ENCODE assay signal across 29 cellular contexts in the genomic region with DNA sequence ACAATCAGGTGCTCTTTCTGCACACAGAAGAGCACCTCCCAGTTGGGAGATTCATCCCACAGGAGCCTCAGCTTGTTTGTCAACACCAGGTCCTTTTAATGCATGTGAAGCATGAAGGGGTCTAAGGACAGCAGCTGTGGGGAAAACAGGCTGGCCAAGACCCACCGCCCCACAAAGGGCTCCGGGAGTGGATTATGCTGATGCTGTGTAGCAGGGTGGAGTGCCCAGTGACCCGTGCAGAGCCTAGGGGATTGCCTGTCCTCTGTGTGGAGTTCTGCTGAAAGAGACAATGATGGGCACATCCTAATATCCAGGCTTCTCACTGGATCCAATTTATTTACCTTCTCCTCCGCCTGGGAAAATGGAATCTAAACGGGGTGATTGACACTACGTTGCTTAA.
A peak's percentile ranks its signal among the peaks of the same experiment; 100 is the strongest.
DNase-seq lines count a peak whose midpoint lies in the region; ATAC-seq and TF ChIP-seq lines count a peak whose summit lies in the region.
"Had no signal": no experiment of that assay in that cellular context is flagged by ENCODE, and none has a peak within 500 bp of the region (broad histone marks: within the 10 kb centered on the region; RNA-seq: fewer than 3 reads in every experiment).

No MANE protein-coding gene starts in this region.

- peak overlapping the region in 3 of 7 donors; percentile 12 to 55 (median 45) for H3K4me3 Mint-ChIP-seq in CD8-positive, alpha-beta memory T cell
- no peak overlapping the region for H3K4me3 Mint-ChIP-seq in nephron progenitor cell
- H3K4me3 Mint-ChIP-seq: activated T-cell treated with anti-CD3 and anti-CD28 coated beads, Interleukin-2, amount 50 U/mL, for 4 hours; CD14-positive monocyte; HFFc6; type B pancreatic cell had no signal

- peaks cover 83 to 99% (median 95%) of the 10 kb centered on the region in 3 donors for H3K4me1 Mint-ChIP-seq in CD8-positive, alpha-beta memory T cell
- peaks cover 34% of the 10 kb centered on the region for H3K4me1 Mint-ChIP-seq in nephron progenitor cell

- CTCF ChIA-PET in CD8-positive, alpha-beta memory T cell (lab: Charles Lee): no interaction called here

- no peaks in the 10 kb centered on the region for H3K27me3 ChIP-seq in BE2C
- no peaks in the 10 kb centered on the region for H3K27me3 ChIP-seq in CD8-positive, alpha-beta memory T cell (ENCODE audit: insufficient read depth, low read length, poor library complexity, severe bottlenecking)
- no peaks in the 10 kb centered on the region for H3K27me3 ChIP-seq in ectodermal cell (ENCODE audit: control insufficient read depth, insufficient read depth, low read length, poor library complexity, severe bottlenecking)
- H3K27me3 ChIP-seq: breast epithelium, esophagus squamous epithelium, left lung, ovary had no signal

- TF ChIP-seq CTCF in BE2C (IDR thresholded peaks at IDR 0.05; ENCODE audit: low read depth, low read length): no peak
- TF ChIP-seq CTCF in nephron progenitor cell (IDR thresholded peaks at IDR 0.05): no peak

- H3K9me3 Mint-ChIP-seq in CD8-positive, alpha-beta memory T cell: peaks cover 0 to 2% (median 0%) of the 10 kb centered on the region in 5 donors
- peaks cover 10% of the 10 kb centered on the region for H3K9me3 Mint-ChIP-seq in nephron progenitor cell
- H3K9me3 Mint-ChIP-seq: HFFc6, type B pancreatic cell had no signal

- H3K4me1 ChIP-seq in BE2C: peaks cover 33% of the 10 kb centered on the region
- H3K4me1 ChIP-seq in CD8-positive, alpha-beta memory T cell (ENCODE audit: insufficient read depth, low read length): peaks cover 94% of the 10 kb centered on the region
- H3K4me1 ChIP-seq in ectodermal cell (ENCODE audit: control insufficient read depth, insufficient read depth, low read length): no peaks in the 10 kb centered on the region
- H3K4me1 ChIP-seq: breast epithelium had no signal

- 69 to 74% methylated on average over 6 of the region's 6 CpGs for WGBS in ectodermal cell, 2 experiments

- no peaks in the 10 kb centered on the region for H3K27me3 Mint-ChIP-seq in CD8-positive, alpha-beta memory T cell
- H3K27me3 Mint-ChIP-seq in nephron progenitor cell (ENCODE audit: low read depth, poor library complexity): no peaks in the 10 kb centered on the region
- H3K27me3 Mint-ChIP-seq: type B pancreatic cell had no signal

- H3K36me3 ChIP-seq in BE2C: no peaks in the 10 kb centered on the region
- no peaks in the 10 kb centered on the region for H3K36me3 ChIP-seq in CD8-positive, alpha-beta memory T cell (ENCODE audit: insufficient read depth, low read length)
- H3K36me3 ChIP-seq in ectodermal cell (ENCODE audit: control insufficient read depth, insufficient read depth, low read length): no peaks in the 10 kb centered on the region
- H3K36me3 ChIP-seq: breast epithelium, esophagus squamous epithelium, left lung, ovary had no signal

- H3K9me3 ChIP-seq in BE2C: no peaks in the 10 kb centered on the region; the same call in 1 of the 2 replicates
- H3K9me3 ChIP-seq in CD8-positive, alpha-beta memory T cell (ENCODE audit: low read length): no peaks in the 10 kb centered on the region
- H3K9me3 ChIP-seq in ectodermal cell (ENCODE audit: control insufficient read depth, low read length): no peaks in the 10 kb centered on the region
- H3K9me3 ChIP-seq: breast epithelium, esophagus squamous epithelium, left lung, ovary had no signal

- H3K4me3 ChIP-seq in BE2C (ENCODE audit: low read depth, low read length): no peak overlapping the region
- no peak overlapping the region for H3K4me3 ChIP-seq in CD8-positive, alpha-beta memory T cell (ENCODE audit: low read length)
- no peak overlapping the region for H3K4me3 ChIP-seq in ectodermal cell (ENCODE audit: insufficient read depth, low read depth, low read length)
- H3K4me3 ChIP-seq: breast epithelium, esophagus squamous epithelium, left lung, ovary had no signal

- POLR2A ChIA-PET in CD8-positive, alpha-beta memory T cell (lab: Charles Lee): interaction anchor here (0.6 to 0.8 kb wide), 2 partner anchors 27 to 43 kb away, joined by 3 to 4 read pairs; no protein-coding TSS in a partner anchor

- peak; percentile 23 for DNase-seq in BE2C
- DNase-seq in CD8-positive, alpha-beta memory T cell: no peak
- DNase-seq in nephron progenitor cell: peak; percentile 32
- no peak for DNase-seq in HuH-7.5 (ENCODE audit: low spot score)
- DNase-seq in SK-N-DZ (ENCODE audit: low spot score): no peak
- DNase-seq: activated CD4-positive, alpha-beta T cell treated with anti-CD3 and anti-CD28 coated beads, Interleukin-2, amount 50 U/mL, for 1 hour; activated gamma-delta T cell treated with Interleukin-2 at 50 U/mL for 16 hours; activated T-cell treated with anti-CD3 and anti-CD28 coated beads, Interleukin-2, amount 50 U/mL, for 4 hours; amniotic stem cell; DMS 273 treated with DMSO at 0.1 percent for 48 hours; esophagus squamous epithelium; foreskin melanocyte; GOT3; HFFc6; left lung; NCI-H1048; NCI-H187 treated with DMSO at 0.1 percent for 48 hours; NCI-H69; ovary; SIG-M5; small intestine; stimulated activated CD4-positive, alpha-beta T cell treated with anti-CD3 and anti-CD28 coated beads, Interleukin-1b, Interleukin-23, amount 100 ng/mL, for 48 hours; stimulated activated CD8-positive, alpha-beta memory T cell treated with anti-CD3 and anti-CD28 coated beads, Interleukin-4, amount 100 ng/mL, for 48 hours; SW 1271 had no signal

- peaks cover 16 to 31% (median 17%) of the 10 kb centered on the region in 3 donors for H3K36me3 Mint-ChIP-seq in CD8-positive, alpha-beta memory T cell
- peaks cover 32% of the 10 kb centered on the region for H3K36me3 Mint-ChIP-seq in nephron progenitor cell (ENCODE audit: low read depth)
- H3K36me3 Mint-ChIP-seq: type B pancreatic cell had no signal

- peak overlapping the region; percentile 61 to 97 (median 86) for H3K27ac Mint-ChIP-seq in CD8-positive, alpha-beta memory T cell
- H3K27ac Mint-ChIP-seq in nephron progenitor cell: no peak overlapping the region
- H3K27ac Mint-ChIP-seq: HFFc6, type B pancreatic cell had no signal

- ATAC-seq in HG02973 (IDR thresholded peaks at IDR 0.05; ENCODE audit: unreplicated experiment): no peak
- ATAC-seq: activated T-cell treated with anti-CD3 and anti-CD28 coated beads, Interleukin-2, amount 50 U/mL, for 4 hours; left lung had no signal

- no peak overlapping the region for H3K27ac ChIP-seq in CD8-positive, alpha-beta memory T cell (ENCODE audit: low read depth, low read length)
- H3K27ac ChIP-seq in ectodermal cell (ENCODE audit: insufficient read depth, low read depth, low read length, poor library complexity, severe bottlenecking): peak overlapping the region; percentile 36
- H3K27ac ChIP-seq: breast epithelium, esophagus squamous epithelium, left lung, ovary had no signal

Comparison
In these comparisons a context has a peak if more than half of its experiments do, and no peak if none do; other contexts are left out.
1. DNase-seq: peak in BE2C (single experiment) and nephron progenitor cell (single experiment); none in CD8-positive, alpha-beta memory T cell (0 of 5), HuH-7.5 (single experiment) and SK-N-DZ (single experiment).